Comparison of ENCODE assay signal across 1 cellular context in the genomic region with DNA sequence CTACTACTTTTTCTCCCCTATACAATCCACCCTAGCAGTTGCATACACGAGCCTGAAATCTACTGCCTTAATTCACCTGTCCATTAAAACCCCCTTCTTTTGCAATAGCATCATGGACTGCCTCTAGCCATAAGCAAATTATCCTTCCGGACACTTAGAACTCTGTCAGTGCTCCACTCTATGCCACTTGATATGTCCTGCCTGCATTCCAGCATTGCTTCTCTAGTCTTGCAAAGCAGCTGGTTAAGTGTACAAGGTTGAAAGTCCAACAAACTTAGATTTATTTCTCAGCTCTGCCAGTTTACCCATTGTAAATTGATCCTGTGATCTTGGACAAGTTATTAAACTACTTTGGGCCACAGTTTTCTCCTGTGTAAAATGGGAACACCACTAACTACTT.
TF ChIP-seq lines count a peak whose summit lies in the region.

No MANE protein-coding gene starts in this region.

TF ChIP-seq in HepG2, 621 proteins besides CTCF, POLR2A, EP300 and RAD21:
- TF ChIP-seq HMGXB3 (CRISPR knock-in tag; IDR thresholded peaks at IDR 0.05; ENCODE audit: borderline replicate concordance) (no peak), PLRG1 (conservative IDR thresholded peaks at IDR 0.05) (no peak), BRCA1 (CRISPR knock-in tag; IDR thresholded peaks at IDR 0.05) (no peak), MIER3 (CRISPR knock-in tag; IDR thresholded peaks at IDR 0.05; ENCODE audit: borderline replicate concordance) (no peak), ZNF609 (CRISPR knock-in tag; IDR thresholded peaks at IDR 0.05; ENCODE audit: borderline replicate concordance) (no peak), CENPX (CRISPR knock-in tag; IDR thresholded peaks at IDR 0.05) (no peak)
- TF ChIP-seq, protein P1, sequence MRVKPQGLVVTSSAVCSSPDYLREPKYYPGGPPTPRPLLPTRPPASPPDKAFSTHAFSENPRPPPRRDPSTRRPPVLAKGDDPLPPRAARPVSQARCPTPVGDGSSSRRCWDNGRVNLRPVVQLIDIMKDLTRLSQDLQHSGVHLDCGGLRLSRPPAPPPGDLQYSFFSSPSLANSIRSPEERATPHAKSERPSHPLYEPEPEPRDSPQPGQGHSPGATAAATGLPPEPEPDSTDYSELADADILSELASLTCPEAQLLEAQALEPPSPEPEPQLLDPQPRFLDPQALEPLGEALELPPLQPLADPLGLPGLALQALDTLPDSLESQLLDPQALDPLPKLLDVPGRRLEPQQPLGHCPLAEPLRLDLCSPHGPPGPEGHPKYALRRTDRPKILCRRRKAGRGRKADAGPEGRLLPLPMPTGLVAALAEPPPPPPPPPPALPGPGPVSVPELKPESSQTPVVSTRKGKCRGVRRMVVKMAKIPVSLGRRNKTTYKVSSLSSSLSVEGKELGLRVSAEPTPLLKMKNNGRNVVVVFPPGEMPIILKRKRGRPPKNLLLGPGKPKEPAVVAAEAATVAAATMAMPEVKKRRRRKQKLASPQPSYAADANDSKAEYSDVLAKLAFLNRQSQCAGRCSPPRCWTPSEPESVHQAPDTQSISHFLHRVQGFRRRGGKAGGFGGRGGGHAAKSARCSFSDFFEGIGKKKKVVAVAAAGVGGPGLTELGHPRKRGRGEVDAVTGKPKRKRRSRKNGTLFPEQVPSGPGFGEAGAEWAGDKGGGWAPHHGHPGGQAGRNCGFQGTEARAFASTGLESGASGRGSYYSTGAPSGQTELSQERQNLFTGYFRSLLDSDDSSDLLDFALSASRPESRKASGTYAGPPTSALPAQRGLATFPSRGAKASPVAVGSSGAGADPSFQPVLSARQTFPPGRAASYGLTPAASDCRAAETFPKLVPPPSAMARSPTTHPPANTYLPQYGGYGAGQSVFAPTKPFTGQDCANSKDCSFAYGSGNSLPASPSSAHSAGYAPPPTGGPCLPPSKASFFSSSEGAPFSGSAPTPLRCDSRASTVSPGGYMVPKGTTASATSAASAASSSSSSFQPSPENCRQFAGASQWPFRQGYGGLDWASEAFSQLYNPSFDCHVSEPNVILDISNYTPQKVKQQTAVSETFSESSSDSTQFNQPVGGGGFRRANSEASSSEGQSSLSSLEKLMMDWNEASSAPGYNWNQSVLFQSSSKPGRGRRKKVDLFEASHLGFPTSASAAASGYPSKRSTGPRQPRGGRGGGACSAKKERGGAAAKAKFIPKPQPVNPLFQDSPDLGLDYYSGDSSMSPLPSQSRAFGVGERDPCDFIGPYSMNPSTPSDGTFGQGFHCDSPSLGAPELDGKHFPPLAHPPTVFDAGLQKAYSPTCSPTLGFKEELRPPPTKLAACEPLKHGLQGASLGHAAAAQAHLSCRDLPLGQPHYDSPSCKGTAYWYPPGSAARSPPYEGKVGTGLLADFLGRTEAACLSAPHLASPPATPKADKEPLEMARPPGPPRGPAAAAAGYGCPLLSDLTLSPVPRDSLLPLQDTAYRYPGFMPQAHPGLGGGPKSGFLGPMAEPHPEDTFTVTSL (CRISPR knock-in tag; IDR thresholded peaks at IDR 0.05; ENCODE audit: borderline replicate concordance) = no peak
- TF ChIP-seq, protein P2, sequence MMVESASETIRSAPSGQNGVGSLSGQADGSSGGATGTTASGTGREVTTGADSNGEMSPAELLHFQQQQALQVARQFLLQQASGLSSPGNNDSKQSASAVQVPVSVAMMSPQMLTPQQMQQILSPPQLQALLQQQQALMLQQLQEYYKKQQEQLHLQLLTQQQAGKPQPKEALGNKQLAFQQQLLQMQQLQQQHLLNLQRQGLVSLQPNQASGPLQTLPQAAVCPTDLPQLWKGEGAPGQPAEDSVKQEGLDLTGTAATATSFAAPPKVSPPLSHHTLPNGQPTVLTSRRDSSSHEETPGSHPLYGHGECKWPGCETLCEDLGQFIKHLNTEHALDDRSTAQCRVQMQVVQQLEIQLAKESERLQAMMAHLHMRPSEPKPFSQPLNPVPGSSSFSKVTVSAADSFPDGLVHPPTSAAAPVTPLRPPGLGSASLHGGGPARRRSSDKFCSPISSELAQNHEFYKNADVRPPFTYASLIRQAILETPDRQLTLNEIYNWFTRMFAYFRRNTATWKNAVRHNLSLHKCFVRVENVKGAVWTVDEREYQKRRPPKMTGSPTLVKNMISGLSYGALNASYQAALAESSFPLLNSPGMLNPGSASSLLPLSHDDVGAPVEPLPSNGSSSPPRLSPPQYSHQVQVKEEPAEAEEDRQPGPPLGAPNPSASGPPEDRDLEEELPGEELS (CRISPR knock-in tag; IDR thresholded peaks at IDR 0.05) = no peak
- TF ChIP-seq, protein P3, sequence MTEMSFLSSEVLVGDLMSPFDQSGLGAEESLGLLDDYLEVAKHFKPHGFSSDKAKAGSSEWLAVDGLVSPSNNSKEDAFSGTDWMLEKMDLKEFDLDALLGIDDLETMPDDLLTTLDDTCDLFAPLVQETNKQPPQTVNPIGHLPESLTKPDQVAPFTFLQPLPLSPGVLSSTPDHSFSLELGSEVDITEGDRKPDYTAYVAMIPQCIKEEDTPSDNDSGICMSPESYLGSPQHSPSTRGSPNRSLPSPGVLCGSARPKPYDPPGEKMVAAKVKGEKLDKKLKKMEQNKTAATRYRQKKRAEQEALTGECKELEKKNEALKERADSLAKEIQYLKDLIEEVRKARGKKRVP (CRISPR knock-in tag; IDR thresholded peaks at IDR 0.05) = no peak
- TF ChIP-seq, protein P4, sequence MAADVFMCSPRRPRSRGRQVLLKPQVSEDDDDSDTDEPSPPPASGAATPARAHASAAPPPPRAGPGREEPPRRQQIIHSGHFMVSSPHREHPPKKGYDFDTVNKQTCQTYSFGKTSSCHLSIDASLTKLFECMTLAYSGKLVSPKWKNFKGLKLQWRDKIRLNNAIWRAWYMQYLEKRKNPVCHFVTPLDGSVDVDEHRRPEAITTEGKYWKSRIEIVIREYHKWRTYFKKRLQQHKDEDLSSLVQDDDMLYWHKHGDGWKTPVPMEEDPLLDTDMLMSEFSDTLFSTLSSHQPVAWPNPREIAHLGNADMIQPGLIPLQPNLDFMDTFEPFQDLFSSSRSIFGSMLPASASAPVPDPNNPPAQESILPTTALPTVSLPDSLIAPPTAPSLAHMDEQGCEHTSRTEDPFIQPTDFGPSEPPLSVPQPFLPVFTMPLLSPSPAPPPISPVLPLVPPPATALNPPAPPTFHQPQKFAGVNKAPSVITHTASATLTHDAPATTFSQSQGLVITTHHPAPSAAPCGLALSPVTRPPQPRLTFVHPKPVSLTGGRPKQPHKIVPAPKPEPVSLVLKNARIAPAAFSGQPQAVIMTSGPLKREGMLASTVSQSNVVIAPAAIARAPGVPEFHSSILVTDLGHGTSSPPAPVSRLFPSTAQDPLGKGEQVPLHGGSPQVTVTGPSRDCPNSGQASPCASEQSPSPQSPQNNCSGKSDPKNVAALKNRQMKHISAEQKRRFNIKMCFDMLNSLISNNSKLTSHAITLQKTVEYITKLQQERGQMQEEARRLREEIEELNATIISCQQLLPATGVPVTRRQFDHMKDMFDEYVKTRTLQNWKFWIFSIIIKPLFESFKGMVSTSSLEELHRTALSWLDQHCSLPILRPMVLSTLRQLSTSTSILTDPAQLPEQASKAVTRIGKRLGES (CRISPR knock-in tag; IDR thresholded peaks at IDR 0.05; ENCODE audit: borderline replicate concordance) = no peak
